In genomic region chr2:119517433-119517832, GRCh38 we compare ENCODE assay signal across 1 cellular context.
TF ChIP-seq lines count a peak whose summit lies in the region.

No MANE protein-coding gene starts in this region.

TF ChIP-seq in HepG2, 621 proteins besides CTCF, POLR2A, EP300 and RAD21 (continued from another document and continues in another):
- TF ChIP-seq ZNF317 (CRISPR knock-in tag; IDR thresholded peaks at IDR 0.05) (no peak), RFX1 (IDR thresholded peaks at IDR 0.05) (no peak), POGK (CRISPR knock-in tag; conservative IDR thresholded peaks at IDR 0.05) (no peak), USF2 (IDR thresholded peaks at IDR 0.05; ENCODE audit: low read depth, low read length) (no peak), USF2 (CRISPR knock-in tag; IDR thresholded peaks at IDR 0.05; ENCODE audit: borderline replicate concordance) (no peak), KAT7 (CRISPR knock-in tag; IDR thresholded peaks at IDR 0.05; ENCODE audit: borderline replicate concordance) (no peak), ZNF841 (CRISPR knock-in tag; IDR thresholded peaks at IDR 0.05; ENCODE audit: borderline replicate concordance) (no peak), GTF2F1 (IDR thresholded peaks at IDR 0.05; ENCODE audit: low read length) (no peak), SMYD3 (CRISPR knock-in tag; IDR thresholded peaks at IDR 0.05) (no peak), GLMP (CRISPR knock-in tag; IDR thresholded peaks at IDR 0.05; ENCODE audit: borderline replicate concordance) (no peak), MTA1 (CRISPR knock-in tag; IDR thresholded peaks at IDR 0.05; ENCODE audit: borderline replicate concordance) (no peak), SNRNP70 (IDR thresholded peaks at IDR 0.05; ENCODE audit: low read depth, low read length) (no peak), ARID4A (CRISPR knock-in tag; IDR thresholded peaks at IDR 0.05; ENCODE audit: borderline replicate concordance) (no peak), ZNF790 (CRISPR knock-in tag; IDR thresholded peaks at IDR 0.05; ENCODE audit: borderline replicate concordance) (no peak), ZNF446 (CRISPR knock-in tag; IDR thresholded peaks at IDR 0.05) (no peak), TFDP1 (CRISPR knock-in tag; IDR thresholded peaks at IDR 0.05; ENCODE audit: borderline replicate concordance) (no peak), SIX1 (CRISPR knock-in tag; IDR thresholded peaks at IDR 0.05; ENCODE audit: borderline replicate concordance) (no peak), TFDP2 (CRISPR knock-in tag; IDR thresholded peaks at IDR 0.05) (no peak), CHD2 (IDR thresholded peaks at IDR 0.05; ENCODE audit: low read depth, low read length) (no peak), BRF2 (CRISPR knock-in tag; IDR thresholded peaks at IDR 0.05) (no peak), ZBTB49 (CRISPR knock-in tag; IDR thresholded peaks at IDR 0.05; ENCODE audit: borderline replicate concordance) (peak; percentile 46; the same call in 1 of the 2 replicates), TSC22D2 (CRISPR knock-in tag; IDR thresholded peaks at IDR 0.05; ENCODE audit: borderline replicate concordance) (no peak), FOXP4 (CRISPR knock-in tag; IDR thresholded peaks at IDR 0.05) (no peak), ZNF362 (CRISPR knock-in tag; IDR thresholded peaks at IDR 0.05; ENCODE audit: borderline replicate concordance) (no peak), SALL1 (CRISPR knock-in tag; IDR thresholded peaks at IDR 0.05) (no peak), ZNF569 (CRISPR knock-in tag; IDR thresholded peaks at IDR 0.05; ENCODE audit: borderline replicate concordance) (no peak), SP140L (CRISPR knock-in tag; IDR thresholded peaks at IDR 0.05; ENCODE audit: borderline replicate concordance) (peak; percentile 41; the same call in 1 of the 2 replicates), PAF1 (CRISPR knock-in tag; IDR thresholded peaks at IDR 0.05) (no peak), ZNF510 (CRISPR knock-in tag; IDR thresholded peaks at IDR 0.05; ENCODE audit: low read depth) (no peak), ETS1 (CRISPR knock-in tag; IDR thresholded peaks at IDR 0.05) (no peak), PATZ1 (CRISPR knock-in tag; IDR thresholded peaks at IDR 0.05) (0 out of 2 replicates have a peak, but pooled peaks have one; percentile 21)
